ENCODE assay signal across 14 cellular contexts in the genomic region with DNA sequence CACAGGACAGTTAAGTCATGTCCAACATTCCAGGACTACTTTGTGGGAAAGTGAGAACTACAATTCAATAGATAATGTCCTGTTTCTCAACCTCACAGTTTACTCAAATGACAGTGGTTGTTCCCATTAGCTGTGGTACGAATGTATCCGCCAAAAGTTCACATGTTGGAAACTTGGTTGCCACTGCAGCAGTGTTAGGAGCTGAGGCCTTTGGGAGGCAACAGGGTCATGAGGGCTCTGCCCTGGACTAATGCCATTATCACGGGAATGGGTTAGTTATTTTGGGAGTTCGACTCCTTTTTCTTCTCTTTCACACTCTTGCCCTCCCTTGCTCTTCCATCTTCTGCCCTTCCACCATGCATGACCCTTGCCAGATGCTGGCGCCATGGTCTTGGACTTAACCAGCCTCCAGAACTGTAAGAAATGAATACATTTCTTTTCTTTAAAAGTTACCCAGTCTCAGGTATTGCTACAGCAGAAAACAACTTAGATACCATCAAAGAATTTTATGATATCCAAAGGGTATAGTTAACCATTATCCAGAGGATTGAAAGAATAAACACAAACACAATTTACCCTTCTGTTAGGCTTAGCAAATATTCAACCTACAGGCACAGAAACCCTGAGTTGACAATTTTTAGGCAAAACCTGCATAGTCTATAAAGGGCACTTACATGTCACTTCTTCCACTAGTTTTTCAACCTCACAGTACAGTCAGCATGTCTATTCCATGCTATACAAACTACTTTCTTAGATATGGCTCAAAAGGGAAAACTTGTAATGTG. TPM values are rescaled to one million over a fixed set of nuclear protein-coding genes. Genes with fewer than 3 reads are reported as not detected.
DNase-seq lines count a peak whose midpoint lies in the region; ATAC-seq and TF ChIP-seq lines count a peak whose summit lies in the region.
"Had no signal": no experiment of that assay in that cellular context is flagged by ENCODE, and none has a peak within 500 bp of the region (broad histone marks: within the 10 kb centered on the region; RNA-seq: fewer than 3 reads in every experiment).

No MANE protein-coding gene starts in this region.

- H3K27ac Mint-ChIP-seq in activated naive CD8-positive, alpha-beta T cell: peak overlapping the region; percentile 41
- H3K27ac Mint-ChIP-seq in activated naive CD8-positive, alpha-beta T cell treated with anti-CD3 and anti-CD28 coated beads, Interleukin-2, amount 50 U/mL, for 24 hours: no peak overlapping the region
- peak overlapping the region; percentile 28 for H3K27ac Mint-ChIP-seq in activated T-helper 2 cell treated with anti-CD3 and anti-CD28 coated beads, Interferon-gamma antibody, Interleukin-2, Interleukin-4, amounts not matched to agents 10 μg/mL and 5 μg/mL and 100 μg/mL, durations not matched to agents 14 hours and 24 hours and 36 hours
- H3K27ac Mint-ChIP-seq in type B pancreatic cell: no peak overlapping the region

- POLR2A ChIA-PET in SK-N-SH (lab: Yijun Ruan, JAX): no interaction called here

- TF ChIP-seq CTCF in liver (IDR thresholded peaks at IDR 0.05; ENCODE audit: low read depth, low read length, missing input control) (no peak), foreskin fibroblast (IDR thresholded peaks at IDR 0.05; ENCODE audit: low read depth, low read length) (no peak), type B pancreatic cell (conservative IDR thresholded peaks at IDR 0.05) (no peak), SK-N-SH (IDR thresholded peaks at IDR 0.05) (no peak)

- H3K79me2 ChIP-seq in SK-N-SH (ENCODE audit: insufficient read depth): peaks cover 70% of the 10 kb centered on the region

- H3K27ac ChIP-seq in liver (ENCODE audit: low read depth in 1 of 2, low read length in 2 of 2) (no peak overlapping the region), SK-N-SH (ENCODE audit: low read depth in 2 of 2, low read length in 1 of 2) (no peak overlapping the region)

- CTCF ChIA-PET in SK-N-SH (lab: Yijun Ruan, JAX): interaction anchor here (1.3 to 4.6 kb wide), 3 partner anchors 10 to 324 kb away, joined by 6 to 40 read pairs (median 6); a partner anchor contains a TSS

- peaks cover 45% of the 10 kb centered on the region for H3K4me1 Mint-ChIP-seq in activated naive CD8-positive, alpha-beta T cell (ENCODE audit: low read depth)
- peaks cover 26% of the 10 kb centered on the region for H3K4me1 Mint-ChIP-seq in activated naive CD8-positive, alpha-beta T cell treated with anti-CD3 and anti-CD28 coated beads, Interleukin-2, amount 50 U/mL, for 24 hours
- H3K4me1 Mint-ChIP-seq in activated T-helper 2 cell treated with anti-CD3 and anti-CD28 coated beads, Interferon-gamma antibody, Interleukin-2, Interleukin-4, amounts not matched to agents 10 μg/mL and 5 μg/mL and 100 μg/mL, durations not matched to agents 14 hours and 24 hours and 36 hours (ENCODE audit: low read depth): peaks cover 24% of the 10 kb centered on the region
- H3K4me1 Mint-ChIP-seq in type B pancreatic cell (ENCODE audit: unreplicated experiment): peaks cover 4% of the 10 kb centered on the region

- no peak overlapping the region for H2AFZ ChIP-seq in SK-N-SH (ENCODE audit: low read depth)

- H3K27me3 ChIP-seq in liver (ENCODE audit: control insufficient read depth in 4 of 4, insufficient read depth in 4 of 4, low read length in 3 of 4) (no peaks in the 10 kb centered on the region), SK-N-SH (ENCODE audit: insufficient read depth) (no peaks in the 10 kb centered on the region)

- H3K36me3 ChIP-seq in liver (ENCODE audit: control insufficient read depth in 4 of 4, insufficient read depth in 3 of 4, low read depth in 1 of 4, low read length in 3 of 4) (peaks cover 2 to 28% (median 18%) of the 10 kb centered on the region in 4 donors), SK-N-SH (replicated peaks in 1 of 2; ENCODE audit: control insufficient read depth in 1 of 2, insufficient read depth in 2 of 2, low read length in 1 of 2) (peaks cover 57 to 68% of the 10 kb centered on the region in 2 experiments)

- H3K9me3 ChIP-seq in liver (ENCODE audit: control insufficient read depth in 4 of 4, low read length in 3 of 4) (no peaks in the 10 kb centered on the region), SK-N-SH (no peaks in the 10 kb centered on the region)

- H3K9me2 ChIP-seq in SK-N-SH: no peaks in the 10 kb centered on the region

- peaks cover 48% of the 10 kb centered on the region for H3F3A ChIP-seq in SK-N-SH (replicated peaks; ENCODE audit: insufficient read depth)

- no peak overlapping the region for H3K4me3 Mint-ChIP-seq in activated naive CD8-positive, alpha-beta T cell
- no peak overlapping the region for H3K4me3 Mint-ChIP-seq in activated naive CD8-positive, alpha-beta T cell treated with anti-CD3 and anti-CD28 coated beads, Interleukin-2, amount 50 U/mL, for 24 hours
- no peak overlapping the region for H3K4me3 Mint-ChIP-seq in activated T-helper 2 cell treated with anti-CD3 and anti-CD28 coated beads, Interferon-gamma antibody, Interleukin-2, Interleukin-4, amounts not matched to agents 10 μg/mL and 5 μg/mL and 100 μg/mL, durations not matched to agents 14 hours and 24 hours and 36 hours (ENCODE audit: low read depth)
- H3K4me3 Mint-ChIP-seq in type B pancreatic cell: no peak overlapping the region

- no peaks in the 10 kb centered on the region for H3K27me3 Mint-ChIP-seq in activated naive CD8-positive, alpha-beta T cell
- H3K27me3 Mint-ChIP-seq in activated naive CD8-positive, alpha-beta T cell treated with anti-CD3 and anti-CD28 coated beads, Interleukin-2, amount 50 U/mL, for 24 hours: no peaks in the 10 kb centered on the region
- no peaks in the 10 kb centered on the region for H3K27me3 Mint-ChIP-seq in activated T-helper 2 cell treated with anti-CD3 and anti-CD28 coated beads, Interferon-gamma antibody, Interleukin-2, Interleukin-4, amounts not matched to agents 10 μg/mL and 5 μg/mL and 100 μg/mL, durations not matched to agents 14 hours and 24 hours and 36 hours (ENCODE audit: low read depth)
- no peaks in the 10 kb centered on the region for H3K27me3 Mint-ChIP-seq in type B pancreatic cell
- H3K27me3 Mint-ChIP-seq: CD4-positive, alpha-beta memory T cell had no signal

- H3K4me1 ChIP-seq in liver (ENCODE audit: control insufficient read depth in 4 of 4, insufficient read depth in 4 of 4, low read length in 3 of 4) (peaks cover 11 to 33% (median 17%) of the 10 kb centered on the region in 4 donors), SK-N-SH (ENCODE audit: control insufficient read depth in 1 of 2, insufficient read depth in 2 of 2, low read depth in 1 of 2, low read length in 1 of 2) (peaks cover 0 to 9% of the 10 kb centered on the region in 2 experiments; a peak in 2 of 4 replicates)

- H3K36me3 Mint-ChIP-seq in activated naive CD8-positive, alpha-beta T cell: peaks cover 11% of the 10 kb centered on the region
- peaks cover 51% of the 10 kb centered on the region for H3K36me3 Mint-ChIP-seq in activated naive CD8-positive, alpha-beta T cell treated with anti-CD3 and anti-CD28 coated beads, Interleukin-2, amount 50 U/mL, for 24 hours (ENCODE audit: low read depth)
- peaks cover 49% of the 10 kb centered on the region for H3K36me3 Mint-ChIP-seq in activated T-helper 2 cell treated with anti-CD3 and anti-CD28 coated beads, Interferon-gamma antibody, Interleukin-2, Interleukin-4, amounts not matched to agents 10 μg/mL and 5 μg/mL and 100 μg/mL, durations not matched to agents 14 hours and 24 hours and 36 hours (ENCODE audit: low read depth)
- H3K36me3 Mint-ChIP-seq in type B pancreatic cell: peaks cover 37% of the 10 kb centered on the region

- no peak for DNase-seq in activated naive CD8-positive, alpha-beta T cell treated with anti-CD3 and anti-CD28 coated beads, Interleukin-2, amount 50 U/mL, for 24 hours
- DNase-seq in activated T-helper 2 cell treated with anti-CD3 and anti-CD28 coated beads, Interferon-gamma antibody, Interleukin-2, Interleukin-4, amounts not matched to agents 10 μg/mL and 5 μg/mL and 100 μg/mL, durations not matched to agents 14 hours and 24 hours and 36 hours (ENCODE audit: low spot score): no peak
- DNase-seq in foreskin fibroblast (no peak), type B pancreatic cell (ENCODE audit: extremely low spot score, unreplicated experiment) (no peak), SK-N-SH (no peak)
- DNase-seq: ACHN; CD4-positive, alpha-beta memory T cell; H7; Kasumi-1; NCI-H187 treated with DMSO at 0.1 percent for 48 hours; NCI-H446; NCI-H748 treated with DMSO at 0.1 percent for 48 hours had no signal

- no peaks in the 10 kb centered on the region for H3K9me3 Mint-ChIP-seq in activated naive CD8-positive, alpha-beta T cell (ENCODE audit: low read depth)
- H3K9me3 Mint-ChIP-seq in activated naive CD8-positive, alpha-beta T cell treated with anti-CD3 and anti-CD28 coated beads, Interleukin-2, amount 50 U/mL, for 24 hours: no peaks in the 10 kb centered on the region
- no peaks in the 10 kb centered on the region for H3K9me3 Mint-ChIP-seq in activated T-helper 2 cell treated with anti-CD3 and anti-CD28 coated beads, Interferon-gamma antibody, Interleukin-2, Interleukin-4, amounts not matched to agents 10 μg/mL and 5 μg/mL and 100 μg/mL, durations not matched to agents 14 hours and 24 hours and 36 hours
- no peaks in the 10 kb centered on the region for H3K9me3 Mint-ChIP-seq in type B pancreatic cell

- H4K20me1 ChIP-seq in SK-N-SH (ENCODE audit: insufficient read depth): peaks cover 42% of the 10 kb centered on the region

- H3K9ac ChIP-seq in liver (ENCODE audit: low read depth in 1 of 2, low read length in 2 of 2) (no peak overlapping the region), SK-N-SH (no peak overlapping the region)

- no peak for TF ChIP-seq EP300 in SK-N-SH (IDR thresholded peaks at IDR 0.05; ENCODE audit: borderline replicate concordance in 1 of 2, low read depth in 1 of 2, low read length in 1 of 2)

- ATAC-seq in activated naive CD8-positive, alpha-beta T cell treated with anti-CD3 and anti-CD28 coated beads, Interleukin-2, amount 50 U/mL, for 24 hours: no peak

- 52% methylated on average over 5 of the region's 5 CpGs for WGBS in liver
- 97% methylated on average over 3 of the region's 5 CpGs for WGBS in SK-N-SH (ENCODE audit: low lambda C conversion rate)

- H3K4me3 ChIP-seq in liver (ENCODE audit: low read depth in 1 of 3, low read length in 3 of 3): no peak overlapping the region
- no peak overlapping the region for H3K4me3 ChIP-seq in foreskin fibroblast (ENCODE audit: low read depth in 1 of 2, low read length in 2 of 2)
- no peak overlapping the region for H3K4me3 ChIP-seq in SK-N-SH (ENCODE audit: low read depth in 2 of 2, low read length in 1 of 2)

- intact Hi-C loops in activated T-helper 2 cell treated with anti-CD3 and anti-CD28 coated beads, Interferon-gamma antibody, Interleukin-2, Interleukin-4, amounts not matched to agents 10 μg/mL and 5 μg/mL and 100 μg/mL, durations not matched to agents 14 hours and 24 hours and 36 hours (cut with micrococcal nuclease): no loop called here

- TF ChIP-seq RAD21 in liver (IDR thresholded peaks at IDR 0.05) (no peak), SK-N-SH (IDR thresholded peaks at IDR 0.05; ENCODE audit: low read length) (no peak)

- no peak overlapping the region for H3K4me2 ChIP-seq in SK-N-SH

RNA-seq across cellular contexts. Expression of a gene that starts 7.4 kb away (rescaled TPM):
- 24.4 and 27.4 TPM in 2 replicates for total RNA-seq in activated T-helper 2 cell treated with anti-CD3 and anti-CD28 coated beads, Interferon-gamma antibody, Interleukin-2, Interleukin-4, amounts not matched to agents 10 μg/mL and 5 μg/mL and 100 μg/mL, durations not matched to agents 14 hours and 24 hours and 36 hours
- total RNA-seq in liver (1 to 10 TPM; 6.3 to 8.9 TPM), type B pancreatic cell (ENCODE audit: low replicate concordance) (25.0 and 34.7 TPM in 2 replicates)
- polyA plus RNA-seq in liver (1 to 10 TPM; 3.1 to 8.8 TPM), SK-N-SH (2012; rRNA removed) (5.8 and 6.6 TPM in 2 replicates)
- polyA plus RNA-seq in SK-N-SH (2012; cell fraction: cytosol; rRNA removed): 7.2 and 8.0 TPM in 2 replicates
- polyA plus RNA-seq in SK-N-SH (2012; cell fraction: nucleus; rRNA removed): 5.5 and 7.7 TPM in 2 replicates

RNA-seq across cellular contexts. Expression of a gene that starts 9.5 kb away (rescaled TPM):
- 23.9 and 25.8 TPM in 2 replicates for total RNA-seq in activated T-helper 2 cell treated with anti-CD3 and anti-CD28 coated beads, Interferon-gamma antibody, Interleukin-2, Interleukin-4, amounts not matched to agents 10 μg/mL and 5 μg/mL and 100 μg/mL, durations not matched to agents 14 hours and 24 hours and 36 hours
- total RNA-seq in liver (1 to 10 TPM; 6.1 to 8.3 TPM), type B pancreatic cell (ENCODE audit: low replicate concordance) (24.9 and 31.2 TPM in 2 replicates)
- polyA plus RNA-seq in liver (10 to 100 TPM in 1 of 2 donors, 1 to 10 TPM in 1; 6.2 to 10.9 TPM), SK-N-SH (2012; rRNA removed) (23.4 and 24.3 TPM in 2 replicates)
- 19.1 and 20.8 TPM in 2 replicates for polyA plus RNA-seq in SK-N-SH (2012; cell fraction: cytosol; rRNA removed)
- 30.0 and 36.7 TPM in 2 replicates for polyA plus RNA-seq in SK-N-SH (2012; cell fraction: nucleus; rRNA removed)

Comparison
In these comparisons a context has a peak if more than half of its experiments do, and no peak if none do; other contexts are left out.
1. H3K27ac Mint-ChIP-seq: peak in activated naive CD8-positive, alpha-beta T cell (single experiment) and activated T-helper 2 cell treated with anti-CD3 and anti-CD28 coated beads, Interferon-gamma antibody, Interleukin-2, Interleukin-4, amounts not matched to agents 10 μg/mL and 5 μg/mL and 100 μg/mL, durations not matched to agents 14 hours and 24 hours and 36 hours (single experiment); none in activated naive CD8-positive, alpha-beta T cell treated with anti-CD3 and anti-CD28 coated beads, Interleukin-2, amount 50 U/mL, for 24 hours (single experiment) and type B pancreatic cell (single experiment).